Comparison of ENCODE assay signal across 12 cellular contexts in the genomic region with DNA sequence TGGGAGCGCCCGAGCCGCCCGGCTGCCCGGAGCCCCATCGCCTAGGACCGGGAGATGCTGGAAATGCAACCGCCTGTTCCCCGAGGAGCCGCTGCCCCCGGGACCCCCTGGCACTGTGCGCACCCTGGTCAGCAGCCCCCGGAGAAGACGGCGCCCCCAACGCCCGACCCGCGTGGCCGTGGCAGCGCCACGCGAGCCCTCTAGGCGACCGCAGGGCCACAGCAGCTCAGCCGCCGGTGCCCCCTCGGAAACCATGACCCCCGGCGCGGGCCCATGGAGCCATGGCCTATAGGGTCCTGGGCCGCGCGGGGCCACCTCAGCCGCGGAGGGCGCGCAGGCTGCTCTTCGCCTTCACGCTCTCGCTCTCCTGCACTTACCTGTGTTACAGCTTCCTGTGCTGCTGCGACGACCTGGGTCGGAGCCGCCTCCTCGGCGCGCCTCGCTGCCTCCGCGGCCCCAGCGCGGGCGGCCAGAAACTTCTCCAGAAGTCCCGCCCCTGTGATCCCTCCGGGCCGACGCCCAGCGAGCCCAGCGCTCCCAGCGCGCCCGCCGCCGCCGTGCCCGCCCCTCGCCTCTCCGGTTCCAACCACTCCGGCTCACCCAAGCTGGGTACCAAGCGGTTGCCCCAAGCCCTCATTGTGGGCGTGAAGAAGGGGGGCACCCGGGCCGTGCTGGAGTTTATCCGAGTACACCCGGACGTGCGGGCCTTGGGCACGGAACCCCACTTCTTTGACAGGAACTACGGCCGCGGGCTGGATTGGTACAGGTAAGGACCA. TPM values are rescaled to one million over a fixed set of nuclear protein-coding genes. Genes with fewer than 3 reads are reported as not detected.
DNase-seq lines count a peak whose midpoint lies in the region; ATAC-seq and TF ChIP-seq lines count a peak whose summit lies in the region.
"Had no signal": no experiment of that assay in that cellular context is flagged by ENCODE, and none has a peak within 500 bp of the region (broad histone marks: within the 10 kb centered on the region; RNA-seq: fewer than 3 reads in every experiment).

No MANE protein-coding gene starts in this region.

- H4K20me1 ChIP-seq in osteoblast (ENCODE audit: insufficient read depth, low read length): no peaks in the 10 kb centered on the region

- peaks cover 15% of the 10 kb centered on the region for H3K27me3 ChIP-seq in osteoblast (ENCODE audit: insufficient read depth, low read length)

- H3K9me3 ChIP-seq in SK-N-MC (ENCODE audit: low read depth, low read length): no peaks in the 10 kb centered on the region
- no peaks in the 10 kb centered on the region for H3K9me3 ChIP-seq in osteoblast (ENCODE audit: low read depth, low read length)

- H3K36me3 ChIP-seq in SK-N-MC (ENCODE audit: insufficient read depth, low read length) (no peaks in the 10 kb centered on the region), osteoblast (ENCODE audit: insufficient read depth, low read length) (no peaks in the 10 kb centered on the region)

- H3K9ac ChIP-seq in SK-N-MC (ENCODE audit: insufficient read length): no peak overlapping the region

- H3K79me2 ChIP-seq in osteoblast (ENCODE audit: insufficient read depth, low read length): no peaks in the 10 kb centered on the region

- H2AFZ ChIP-seq in osteoblast (ENCODE audit: low read length): no peak overlapping the region

- no peak overlapping the region for H3K4me2 ChIP-seq in osteoblast (ENCODE audit: insufficient read depth, low read length)

- DNase-seq in D341Med (ENCODE audit: low spot score) (peak; percentile 41), SK-N-MC (ENCODE audit: low read depth, low spot score) (no peak), left ventricle myocardium superior (no peak), osteoblast (ENCODE audit: insufficient read length, low spot score, missing footprints) (peak; percentile 41), SW480 (ENCODE audit: low spot score) (no peak), Ammon's horn (ENCODE audit: low spot score) (no peak), RPMI8226 (no peak), AG08396 (ENCODE audit: low spot score) (no peak)
- DNase-seq: C1 segment of cervical spinal cord, MM.1S had no signal

- peak; percentile 11 for ATAC-seq in left ventricle myocardium superior

- H3K4me1 ChIP-seq in osteoblast (ENCODE audit: insufficient read depth, low read length): no peaks in the 10 kb centered on the region

- H3K4me3 ChIP-seq in SK-N-MC: peak overlapping the region; percentile 71
- H3K4me3 ChIP-seq in osteoblast (ENCODE audit: insufficient read depth, low read length): no peak overlapping the region

- H3K27ac ChIP-seq in SK-N-MC (no peak overlapping the region), osteoblast (ENCODE audit: low read depth, low read length) (no peak overlapping the region)

- intact Hi-C loops in left ventricle myocardium superior (cut with micrococcal nuclease): no loop called here

- no peak for TF ChIP-seq CTCF in osteoblast (IDR thresholded peaks at IDR 0.05; ENCODE audit: extremely low read depth, low read depth, low read length)

RNA-seq across cellular contexts. Expression of gene HS3ST2, which starts 0.6 kb away (rescaled TPM):
- total RNA-seq in left ventricle myocardium superior (0.17 TPM), osteoblast (under 0.01 TPM in 2 replicates)
- total RNA-seq: activated naive CD4-positive, alpha-beta T cell treated with anti-CD3 and anti-CD28 coated beads, Interleukin-2, amount 50 U/mL, for 72 hours; epithelial cell of proximal tubule had no signal

Comparison
In these comparisons a context has a peak if more than half of its experiments do, and no peak if none do; other contexts are left out.
1. DNase-seq: peak in D341Med (single experiment) and osteoblast (single experiment); none in SK-N-MC (single experiment), left ventricle myocardium superior (single experiment), SW480 (single experiment), Ammon's horn (single experiment), RPMI8226 (single experiment) and AG08396 (single experiment).